ENCODE assay signal across 8 cellular contexts in genomic region chr5:96962540-96962991, GRCh38. TPM values are rescaled to one million over a fixed set of nuclear protein-coding genes. Genes with fewer than 3 reads are reported as not detected.
A peak's percentile ranks its signal among the peaks of the same experiment; 100 is the strongest.
DNase-seq lines count a peak whose midpoint lies in the region; ATAC-seq and TF ChIP-seq lines count a peak whose summit lies in the region.

No MANE protein-coding gene starts in this region.

- peaks cover 37% of the 10 kb centered on the region for H3F3A ChIP-seq in DOHH2 (ENCODE audit: control insufficient read depth, insufficient read depth)

- H3K27ac Mint-ChIP-seq in endodermal cell, result no peak overlapping the region

- ATAC-seq in HG03025 (IDR thresholded peaks at IDR 0.05; ENCODE audit: low FRiP score, unreplicated experiment), result no peak

- H3K4me1 ChIP-seq in DOHH2 (ENCODE audit: control insufficient read depth, low read length), result peaks cover 57% of the 10 kb centered on the region
- peaks cover 58 to 61% of the 10 kb centered on the region in 2 experiments for H3K4me1 ChIP-seq in neutrophil (ENCODE audit: control insufficient read depth in 1 of 2, insufficient read depth in 1 of 2, low read depth in 1 of 2, low read length in 1 of 2)
- no peaks in the 10 kb centered on the region for H3K4me1 ChIP-seq in endodermal cell (ENCODE audit: control insufficient read depth, insufficient read depth, low read length)

- in situ Hi-C loops in brain microvascular endothelial cell (cut with HindIII; ENCODE audit: low pct_ligation_motif_present, low sequenced_read_pairs), result no loop called here

- H3K4me3 Mint-ChIP-seq in endodermal cell, result no peak overlapping the region

- peaks cover 2% of the 10 kb centered on the region for H3K9me3 Mint-ChIP-seq in endodermal cell

- DNase-seq in NB4 (ENCODE audit: low read depth) (peak; percentile 36), brain microvascular endothelial cell (no peak), HCEC 1CT (no peak), endodermal cell (no peak), AG08395 (ENCODE audit: low spot score) (no peak)

- TF ChIP-seq CTCF in DOHH2 (IDR thresholded peaks at IDR 0.05; ENCODE audit: low read depth, low read length, poor library complexity, severe bottlenecking) (no peak), NB4 (IDR thresholded peaks at IDR 0.05; ENCODE audit: low read depth, low read length) (no peak), brain microvascular endothelial cell (IDR thresholded peaks at IDR 0.05; ENCODE audit: low read depth, low read length, missing control alignments) (no peak), neutrophil (IDR thresholded peaks at IDR 0.05) (no peak), endodermal cell (conservative IDR thresholded peaks at IDR 0.05) (no peak)

- H3K4me3 ChIP-seq in DOHH2 (ENCODE audit: low read length), result peak overlapping the region; percentile 62
- no peak overlapping the region for H3K4me3 ChIP-seq in NB4 (ENCODE audit: low read depth, low read length)
- H3K4me3 ChIP-seq in brain microvascular endothelial cell (ENCODE audit: low read depth, low read length), result no peak overlapping the region
- H3K4me3 ChIP-seq in neutrophil (ENCODE audit: low read depth in 1 of 2, low read length in 1 of 2), result no peak overlapping the region
- no peak overlapping the region for H3K4me3 ChIP-seq in endodermal cell (ENCODE audit: low read length)

- H3K4me1 Mint-ChIP-seq in endodermal cell, result peaks cover 7% of the 10 kb centered on the region

- H4K20me1 ChIP-seq in DOHH2 (ENCODE audit: control insufficient read depth, insufficient read depth, low read depth, low read length), result no peaks in the 10 kb centered on the region

- H3K9me2 ChIP-seq in DOHH2 (replicated peaks; ENCODE audit: control insufficient read depth, low read length), result no peaks in the 10 kb centered on the region

- no peaks in the 10 kb centered on the region for H3K27me3 Mint-ChIP-seq in endodermal cell (ENCODE audit: insufficient read depth)

- H3K27me3 ChIP-seq in DOHH2 (ENCODE audit: control insufficient read depth, low read length), result no peaks in the 10 kb centered on the region
- no peaks in the 10 kb centered on the region for H3K27me3 ChIP-seq in brain microvascular endothelial cell (replicated peaks)
- no peaks in the 10 kb centered on the region for H3K27me3 ChIP-seq in neutrophil
- no peaks in the 10 kb centered on the region for H3K27me3 ChIP-seq in endodermal cell (ENCODE audit: control insufficient read depth, insufficient read depth, low read length, poor library complexity, severe bottlenecking)

- H3K27ac ChIP-seq in DOHH2 (ENCODE audit: low read depth, low read length) (peak overlapping the region; percentile 90), brain microvascular endothelial cell (peak overlapping the region; percentile 28), neutrophil (peak overlapping the region; percentile 57), endodermal cell (ENCODE audit: low read depth, low read length) (no peak overlapping the region)

- H3K4me2 ChIP-seq in DOHH2 (ENCODE audit: low read length), result peak overlapping the region; percentile 75

- H3K36me3 ChIP-seq in DOHH2 (ENCODE audit: control insufficient read depth, low read length) (peaks cover 35% of the 10 kb centered on the region), brain microvascular endothelial cell (replicated peaks) (no peaks in the 10 kb centered on the region), neutrophil (no peaks in the 10 kb centered on the region), endodermal cell (ENCODE audit: control insufficient read depth, insufficient read depth, low read length) (no peaks in the 10 kb centered on the region)

- no peak overlapping the region for H3K9ac ChIP-seq in endodermal cell (ENCODE audit: extremely low read depth, low read length, poor library complexity, severe bottlenecking)

- WGBS in endodermal cell (ENCODE audit: insufficient coverage in 1 of 2, insufficient read length in 1 of 2), 2 experiments, result 90 to 94% methylated on average over 2 to 4 of the region's 4 CpGs

- H3K9me3 ChIP-seq in DOHH2 (ENCODE audit: control insufficient read depth, insufficient read depth, low read length) (no peaks in the 10 kb centered on the region), neutrophil (no peaks in the 10 kb centered on the region), endodermal cell (ENCODE audit: control insufficient read depth, low read length) (peaks cover 6% of the 10 kb centered on the region)

- peaks cover 95% of the 10 kb centered on the region for H3K79me2 ChIP-seq in DOHH2 (ENCODE audit: control insufficient read depth, low read length)

- peaks cover 7% of the 10 kb centered on the region for H3K36me3 Mint-ChIP-seq in endodermal cell (ENCODE audit: low read depth)

- TF ChIP-seq POLR2A in NB4 (IDR thresholded peaks at IDR 0.05; ENCODE audit: extremely low read depth, insufficient read length), result no peak

RNA-seq across cellular contexts. Expression of gene LNPEP, which starts 26.7 kb away (rescaled TPM):
- total RNA-seq in endodermal cell, result 10 to 100 TPM; 11.2 to 12.3 TPM
- 6.3 TPM for polyA plus RNA-seq in endodermal cell (2013, experiment 1 of 2)
- 6.3 TPM for polyA plus RNA-seq in endodermal cell (2013, experiment 2 of 2)
